3 cellular contexts compared by ENCODE assay signal in the genomic region with DNA sequence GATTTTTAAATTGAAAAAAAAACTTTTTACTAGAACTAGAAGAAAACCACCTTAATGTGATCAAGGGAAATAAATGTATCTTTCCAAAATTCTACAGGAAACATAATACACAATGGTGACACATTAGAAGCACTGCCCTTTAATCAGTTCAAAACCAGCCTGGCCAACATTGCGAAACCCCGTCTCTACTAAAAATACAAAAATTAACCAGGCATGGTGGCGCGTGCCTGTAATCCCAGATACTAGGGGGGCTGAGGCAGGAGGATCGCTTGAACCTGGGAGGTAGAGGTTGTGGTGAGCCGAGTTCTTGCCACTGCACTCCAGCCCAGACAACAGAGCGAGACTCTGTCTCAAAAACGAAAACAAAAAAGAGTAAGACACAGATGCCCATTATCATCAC.
TF ChIP-seq lines count a peak whose summit lies in the region.

No MANE protein-coding gene starts in this region.

TF ChIP-seq in HepG2, 621 proteins besides CTCF, POLR2A, EP300 and RAD21:
- TF ChIP-seq, protein P1, sequence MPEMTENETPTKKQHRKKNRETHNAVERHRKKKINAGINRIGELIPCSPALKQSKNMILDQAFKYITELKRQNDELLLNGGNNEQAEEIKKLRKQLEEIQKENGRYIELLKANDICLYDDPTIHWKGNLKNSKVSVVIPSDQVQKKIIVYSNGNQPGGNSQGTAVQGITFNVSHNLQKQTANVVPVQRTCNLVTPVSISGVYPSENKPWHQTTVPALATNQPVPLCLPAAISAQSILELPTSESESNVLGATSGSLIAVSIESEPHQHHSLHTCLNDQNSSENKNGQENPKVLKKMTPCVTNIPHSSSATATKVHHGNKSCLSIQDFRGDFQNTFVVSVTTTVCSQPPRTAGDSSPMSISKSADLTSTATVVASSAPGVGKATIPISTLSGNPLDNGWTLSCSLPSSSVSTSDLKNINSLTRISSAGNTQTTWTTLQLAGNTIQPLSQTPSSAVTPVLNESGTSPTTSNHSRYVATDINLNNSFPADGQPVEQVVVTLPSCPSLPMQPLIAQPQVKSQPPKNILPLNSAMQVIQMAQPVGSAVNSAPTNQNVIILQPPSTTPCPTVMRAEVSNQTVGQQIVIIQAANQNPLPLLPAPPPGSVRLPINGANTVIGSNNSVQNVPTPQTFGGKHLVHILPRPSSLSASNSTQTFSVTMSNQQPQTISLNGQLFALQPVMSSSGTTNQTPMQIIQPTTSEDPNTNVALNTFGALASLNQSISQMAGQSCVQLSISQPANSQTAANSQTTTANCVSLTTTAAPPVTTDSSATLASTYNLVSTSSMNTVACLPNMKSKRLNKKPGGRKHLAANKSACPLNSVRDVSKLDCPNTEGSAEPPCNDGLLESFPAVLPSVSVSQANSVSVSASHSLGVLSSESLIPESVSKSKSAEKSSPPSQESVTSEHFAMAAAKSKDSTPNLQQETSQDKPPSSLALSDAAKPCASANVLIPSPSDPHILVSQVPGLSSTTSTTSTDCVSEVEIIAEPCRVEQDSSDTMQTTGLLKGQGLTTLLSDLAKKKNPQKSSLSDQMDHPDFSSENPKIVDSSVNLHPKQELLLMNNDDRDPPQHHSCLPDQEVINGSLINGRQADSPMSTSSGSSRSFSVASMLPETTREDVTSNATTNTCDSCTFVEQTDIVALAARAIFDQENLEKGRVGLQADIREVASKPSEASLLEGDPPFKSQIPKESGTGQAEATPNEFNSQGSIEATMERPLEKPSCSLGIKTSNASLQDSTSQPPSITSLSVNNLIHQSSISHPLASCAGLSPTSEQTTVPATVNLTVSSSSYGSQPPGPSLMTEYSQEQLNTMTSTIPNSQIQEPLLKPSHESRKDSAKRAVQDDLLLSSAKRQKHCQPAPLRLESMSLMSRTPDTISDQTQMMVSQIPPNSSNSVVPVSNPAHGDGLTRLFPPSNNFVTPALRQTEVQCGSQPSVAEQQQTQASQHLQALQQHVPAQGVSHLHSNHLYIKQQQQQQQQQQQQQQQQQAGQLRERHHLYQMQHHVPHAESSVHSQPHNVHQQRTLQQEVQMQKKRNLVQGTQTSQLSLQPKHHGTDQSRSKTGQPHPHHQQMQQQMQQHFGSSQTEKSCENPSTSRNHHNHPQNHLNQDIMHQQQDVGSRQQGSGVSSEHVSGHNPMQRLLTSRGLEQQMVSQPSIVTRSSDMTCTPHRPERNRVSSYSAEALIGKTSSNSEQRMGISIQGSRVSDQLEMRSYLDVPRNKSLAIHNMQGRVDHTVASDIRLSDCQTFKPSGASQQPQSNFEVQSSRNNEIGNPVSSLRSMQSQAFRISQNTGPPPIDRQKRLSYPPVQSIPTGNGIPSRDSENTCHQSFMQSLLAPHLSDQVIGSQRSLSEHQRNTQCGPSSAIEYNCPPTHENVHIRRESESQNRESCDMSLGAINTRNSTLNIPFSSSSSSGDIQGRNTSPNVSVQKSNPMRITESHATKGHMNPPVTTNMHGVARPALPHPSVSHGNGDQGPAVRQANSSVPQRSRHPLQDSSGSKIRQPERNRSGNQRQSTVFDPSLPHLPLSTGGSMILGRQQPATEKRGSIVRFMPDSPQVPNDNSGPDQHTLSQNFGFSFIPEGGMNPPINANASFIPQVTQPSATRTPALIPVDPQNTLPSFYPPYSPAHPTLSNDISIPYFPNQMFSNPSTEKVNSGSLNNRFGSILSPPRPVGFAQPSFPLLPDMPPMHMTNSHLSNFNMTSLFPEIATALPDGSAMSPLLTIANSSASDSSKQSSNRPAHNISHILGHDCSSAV (CRISPR knock-in tag; IDR thresholded peaks at IDR 0.05; ENCODE audit: borderline replicate concordance), result no peak
- TF ChIP-seq CEBPB (IDR thresholded peaks at IDR 0.05; ENCODE audit: borderline replicate concordance, low read depth, low read length), result 0 out of 2 replicates have a peak, but pooled peaks have one; percentile 40

TF ChIP-seq in IMR-90, 13 proteins besides CTCF, POLR2A, EP300 and RAD21:
- peak; percentile 31; the same call in 1 of the 2 replicates for TF ChIP-seq CEBPB (IDR thresholded peaks at IDR 0.05; ENCODE audit: low read depth, low read length)
- TF ChIP-seq MAZ (IDR thresholded peaks at IDR 0.05; ENCODE audit: borderline replicate concordance, low read depth, low read length), result no peak
TF ChIP-seq in IMR-90: peak in this region for 1.

TF ChIP-seq in H1, 55 proteins besides CTCF, POLR2A, EP300 and RAD21:
- TF ChIP-seq HDAC2 (IDR thresholded peaks at IDR 0.05; ENCODE audit: borderline replicate concordance in 1 of 2, low read depth in 2 of 2, low read length in 2 of 2) (no peak), KDM5A (IDR thresholded peaks at IDR 0.05; ENCODE audit: low read length) (no peak), SRF (IDR thresholded peaks at IDR 0.05; ENCODE audit: low read depth, low read length) (no peak), POU5F1 (IDR thresholded peaks at IDR 0.05; ENCODE audit: low read depth, low read length) (no peak), MAX (IDR thresholded peaks at IDR 0.05) (no peak), RXRA (IDR thresholded peaks at IDR 0.05; ENCODE audit: insufficient read depth, low read depth, low read length) (no peak), TAF1 (IDR thresholded peaks at IDR 0.05; ENCODE audit: low read depth, low read length) (no peak), ASH2L (IDR thresholded peaks at IDR 0.05; ENCODE audit: low read length) (no peak), BACH1 (IDR thresholded peaks at IDR 0.05; ENCODE audit: low read length) (no peak), CHD2 (IDR thresholded peaks at IDR 0.05; ENCODE audit: low read length) (no peak), RFX5 (IDR thresholded peaks at IDR 0.05; ENCODE audit: borderline replicate concordance, low read depth, low read length) (no peak), TCF12 (IDR thresholded peaks at IDR 0.05; ENCODE audit: low read depth, low read length) (no peak), POLR2AphosphoS5 (IDR thresholded peaks at IDR 0.05; ENCODE audit: low read depth, low read length) (no peak), ZNF274 (IDR thresholded peaks at IDR 0.05; ENCODE audit: borderline replicate concordance, extremely low read depth, low read length) (no peak), YY1 (IDR thresholded peaks at IDR 0.05; ENCODE audit: low read depth, low read length) (no peak), TAF7 (optimal IDR thresholded peaks at IDR 0.05; ENCODE audit: borderline replicate concordance, low read depth, low read length) (no peak), SUZ12 (IDR thresholded peaks at IDR 0.05; ENCODE audit: low read length) (no peak), SP2 (IDR thresholded peaks at IDR 0.05; ENCODE audit: low read length) (no peak)
- TF ChIP-seq, protein P2, sequence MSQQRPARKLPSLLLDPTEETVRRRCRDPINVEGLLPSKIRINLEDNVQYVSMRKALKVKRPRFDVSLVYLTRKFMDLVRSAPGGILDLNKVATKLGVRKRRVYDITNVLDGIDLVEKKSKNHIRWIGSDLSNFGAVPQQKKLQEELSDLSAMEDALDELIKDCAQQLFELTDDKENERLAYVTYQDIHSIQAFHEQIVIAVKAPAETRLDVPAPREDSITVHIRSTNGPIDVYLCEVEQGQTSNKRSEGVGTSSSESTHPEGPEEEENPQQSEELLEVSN (IDR thresholded peaks at IDR 0.05), result no peak
